In the genomic region with DNA sequence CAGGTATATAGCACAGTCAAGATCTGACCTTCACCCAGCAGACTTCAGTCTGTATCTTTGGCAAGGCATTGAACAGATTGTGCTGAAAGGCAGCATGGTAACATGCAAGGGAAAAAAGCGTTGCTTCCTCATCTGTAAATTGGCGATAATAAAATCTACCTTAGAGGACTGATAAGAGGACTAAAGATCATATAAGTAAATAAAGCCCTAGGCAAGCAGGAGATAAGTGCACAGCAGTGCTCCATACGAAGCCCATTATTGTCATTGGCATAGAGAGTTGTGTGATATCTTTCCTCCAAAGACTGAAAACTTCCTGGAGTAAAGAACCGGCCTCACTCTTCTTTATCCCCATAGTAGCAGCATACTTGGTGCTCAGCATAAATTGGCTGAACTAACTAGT, we compare ENCODE assay signal across 16 cellular contexts.
DNase-seq lines count a peak whose midpoint lies in the region; ATAC-seq lines count a peak whose summit lies in the region.
"Had no signal": no experiment of that assay in that cellular context is flagged by ENCODE, and none has a peak within 500 bp of the region (broad histone marks: within the 10 kb centered on the region; RNA-seq: fewer than 3 reads in every experiment).

No MANE protein-coding gene starts in this region.

- POLR2A ChIA-PET in T-cell (lab: Charles Lee): no interaction called here

- H3K27me3 Mint-ChIP-seq in activated naive CD4-positive, alpha-beta T cell treated with anti-CD3 and anti-CD28 coated beads, Interleukin-2, amount 50 U/mL, for 24 hours: no peaks in the 10 kb centered on the region
- H3K27me3 Mint-ChIP-seq in T-cell: no peaks in the 10 kb centered on the region

- no peak for DNase-seq in activated naive CD4-positive, alpha-beta T cell treated with Interleukin-2 at 50 U/mL for 16 hours
- DNase-seq in T-cell (no peak), left colon (no peak), SHP77 (lab: John Stamatoyannopoulos, UW) (no peak), hippocampal formation (lab: John Stamatoyannopoulos, UW) (no peak)
- DNase-seq: activated gamma-delta T cell, DND-41, glutamatergic neuron, H7, KBM-7, left lung, NCI-H1694, NCI-H2171 treated with DMSO at 0.1 percent for 48 hours, NCI-H526 had no signal

- no peak overlapping the region for H3K4me3 Mint-ChIP-seq in activated naive CD4-positive, alpha-beta T cell treated with anti-CD3 and anti-CD28 coated beads, Interleukin-2, amount 50 U/mL, for 24 hours
- H3K4me3 Mint-ChIP-seq in T-cell: no peak overlapping the region

- ATAC-seq in T-cell (replicated peaks in 1 of 4) (no peak), left colon (peak; percentile 95), GM21528 (IDR thresholded peaks at IDR 0.05; ENCODE audit: low FRiP score, unreplicated experiment) (no peak)
- ATAC-seq: left lung had no signal

- peak overlapping the region; percentile 94 for H3K27ac Mint-ChIP-seq in activated naive CD4-positive, alpha-beta T cell treated with anti-CD3 and anti-CD28 coated beads, Interleukin-2, amount 50 U/mL, for 24 hours
- peak overlapping the region; percentile 90 to 95 for H3K27ac Mint-ChIP-seq in T-cell

- no peaks in the 10 kb centered on the region for H3K9me3 Mint-ChIP-seq in activated naive CD4-positive, alpha-beta T cell treated with anti-CD3 and anti-CD28 coated beads, Interleukin-2, amount 50 U/mL, for 24 hours
- no peaks in the 10 kb centered on the region for H3K9me3 Mint-ChIP-seq in T-cell

- intact Hi-C loops in left colon (cut with DNase I, micrococcal nuclease): no loop called here

- CTCF ChIA-PET in T-cell (lab: Charles Lee): interaction anchor here in 1 of 2 donors (0.6 kb wide), 1 partner anchor 52 kb away, joined by 3 read pairs; no protein-coding TSS in a partner anchor

- H3K36me3 Mint-ChIP-seq in activated naive CD4-positive, alpha-beta T cell treated with anti-CD3 and anti-CD28 coated beads, Interleukin-2, amount 50 U/mL, for 24 hours: peaks cover 5% of the 10 kb centered on the region
- peaks cover 16% of the 10 kb centered on the region for H3K36me3 Mint-ChIP-seq in T-cell

- peaks cover 86% of the 10 kb centered on the region for H3K4me1 Mint-ChIP-seq in activated naive CD4-positive, alpha-beta T cell treated with anti-CD3 and anti-CD28 coated beads, Interleukin-2, amount 50 U/mL, for 24 hours
- peaks cover 83 to 88% (median 87%) of the 10 kb centered on the region in 3 donors for H3K4me1 Mint-ChIP-seq in T-cell
